9 cellular contexts compared by ENCODE assay signal in genomic region chr13:110136660-110137585, GRCh38.
DNase-seq lines count a peak whose midpoint lies in the region; ATAC-seq and TF ChIP-seq lines count a peak whose summit lies in the region.
"Had no signal": no experiment of that assay in that cellular context is flagged by ENCODE, and none has a peak within 500 bp of the region (broad histone marks: within the 10 kb centered on the region; RNA-seq: fewer than 3 reads in every experiment).

No MANE protein-coding gene starts in this region.

- no peaks in the 10 kb centered on the region for H3K4me1 Mint-ChIP-seq in MCF 10A (ENCODE audit: insufficient read depth, unreplicated experiment)
- H3K4me1 Mint-ChIP-seq in activated naive CD8-positive, alpha-beta T cell treated with anti-CD3 and anti-CD28 coated beads, Interleukin-2, amount 50 U/mL, for 24 hours: peaks cover 16% of the 10 kb centered on the region
- H3K4me1 Mint-ChIP-seq: memory B cell had no signal

- H3K27ac ChIP-seq in breast epithelium (no peak overlapping the region), layer of hippocampus (ENCODE audit: low read depth, low read length) (peak overlapping the region; percentile 52), tibial artery (peak overlapping the region; percentile 45 to 68)

- CTCF ChIA-PET in MCF 10A (lab: Yijun Ruan, JAX): interaction anchor here (0.7 to 3.1 kb wide), 7 partner anchors 9 to 1176 kb away, joined by 3 to 10 read pairs (median 4); no protein-coding TSS in a partner anchor
- CTCF ChIA-PET in GM10248 (lab: Yijun Ruan, JAX): interaction anchor here (0.8 to 2.9 kb wide), 8 partner anchors 9 to 1176 kb away, joined by 3 to 10 read pairs (median 3); no protein-coding TSS in a partner anchor

- ATAC-seq in activated naive CD8-positive, alpha-beta T cell treated with anti-CD3 and anti-CD28 coated beads, Interleukin-2, amount 50 U/mL, for 24 hours: no peak

- no peaks in the 10 kb centered on the region for H3K27me3 Mint-ChIP-seq in MCF 10A (ENCODE audit: insufficient read depth, unreplicated experiment)
- peaks cover 35% of the 10 kb centered on the region for H3K27me3 Mint-ChIP-seq in activated naive CD8-positive, alpha-beta T cell treated with anti-CD3 and anti-CD28 coated beads, Interleukin-2, amount 50 U/mL, for 24 hours

- H3K4me1 ChIP-seq in breast epithelium (no peaks in the 10 kb centered on the region), tibial artery (peaks cover 0 to 20% (median 16%) of the 10 kb centered on the region in 4 donors)

- H3K9me3 ChIP-seq in breast epithelium: no peaks in the 10 kb centered on the region
- H3K9me3 ChIP-seq in tibial artery: no peaks in the 10 kb centered on the region

- H3K36me3 Mint-ChIP-seq in MCF 10A (ENCODE audit: insufficient read depth, unreplicated experiment): no peaks in the 10 kb centered on the region
- H3K36me3 Mint-ChIP-seq in activated naive CD8-positive, alpha-beta T cell treated with anti-CD3 and anti-CD28 coated beads, Interleukin-2, amount 50 U/mL, for 24 hours (ENCODE audit: low read depth): no peaks in the 10 kb centered on the region
- H3K36me3 Mint-ChIP-seq: memory B cell had no signal

- intact Hi-C loops in MCF 10A (cut with micrococcal nuclease): loop anchor here (2.0 kb wide), 1 partner anchor 28 kb away; no protein-coding TSS in a partner anchor
- intact Hi-C loops in breast epithelium (cut with DNase I; ENCODE audit: low total_unique reads): no loop called here
- intact Hi-C loops in tibial artery (cut with DNase I; ENCODE audit: low total_unique reads): no loop called here

- DNase-seq in MCF 10A (ENCODE audit: unreplicated experiment): no peak
- no peak for DNase-seq in breast epithelium (ENCODE audit: low spot score in 2 of 2)
- DNase-seq in activated naive CD8-positive, alpha-beta T cell treated with anti-CD3 and anti-CD28 coated beads, Interleukin-2, amount 50 U/mL, for 24 hours: no peak
- no peak for DNase-seq in tibial artery
- no peak for DNase-seq in middle frontal gyrus (ENCODE audit: extremely low spot score, low spot score)
- DNase-seq in COR-L47 (lab: John Stamatoyannopoulos, UW): no peak
- no peak for DNase-seq in GM10248 (ENCODE audit: extremely low spot score)

- BruUV-seq in MCF 10A (replicated peaks; lab: Mats Ljungman, UMichigan): no TSS peak

- TF ChIP-seq CTCF in MCF 10A (IDR thresholded peaks at IDR 0.05; ENCODE audit: unreplicated experiment) (no peak), breast epithelium (IDR thresholded peaks at IDR 0.05) (no peak), tibial artery (IDR thresholded peaks at IDR 0.05) (no peak), GM10248 (IDR thresholded peaks at IDR 0.05; ENCODE audit: control extremely low read depth, extremely low read depth, low read depth, missing control alignments) (no peak)

- H3K36me3 ChIP-seq in breast epithelium (no peaks in the 10 kb centered on the region), tibial artery (no peaks in the 10 kb centered on the region)

- POLR2A ChIA-PET in MCF 10A (lab: Yijun Ruan, JAX): interaction anchor here (0.6 to 1.9 kb wide), 5 partner anchors 10 to 425 kb away, joined by 3 to 7 read pairs (median 3); no protein-coding TSS in a partner anchor
- POLR2A ChIA-PET in GM10248 (lab: Yijun Ruan, JAX): no interaction called here

- H3K27ac Mint-ChIP-seq in MCF 10A (ENCODE audit: low read depth, unreplicated experiment): peak overlapping the region; percentile 86
- H3K27ac Mint-ChIP-seq in activated naive CD8-positive, alpha-beta T cell treated with anti-CD3 and anti-CD28 coated beads, Interleukin-2, amount 50 U/mL, for 24 hours: no peak overlapping the region
- H3K27ac Mint-ChIP-seq: memory B cell had no signal

- no peaks in the 10 kb centered on the region for H3K9me3 Mint-ChIP-seq in MCF 10A (ENCODE audit: unreplicated experiment)
- H3K9me3 Mint-ChIP-seq in activated naive CD8-positive, alpha-beta T cell treated with anti-CD3 and anti-CD28 coated beads, Interleukin-2, amount 50 U/mL, for 24 hours: no peaks in the 10 kb centered on the region

- no peak for TF ChIP-seq POLR2A in breast epithelium (IDR thresholded peaks at IDR 0.05)

- no peaks in the 10 kb centered on the region for H3K27me3 ChIP-seq in breast epithelium
- no peaks in the 10 kb centered on the region for H3K27me3 ChIP-seq in layer of hippocampus (ENCODE audit: control insufficient read depth, insufficient read depth, low read length)
- no peaks in the 10 kb centered on the region for H3K27me3 ChIP-seq in tibial artery

- H3K4me3 ChIP-seq in breast epithelium (peak overlapping the region in 1 of 3 donors; percentile 66), tibial artery (no peak overlapping the region)

- peak overlapping the region; percentile 87 for H3K4me3 Mint-ChIP-seq in MCF 10A (ENCODE audit: unreplicated experiment)
- peak overlapping the region; percentile 73 for H3K4me3 Mint-ChIP-seq in activated naive CD8-positive, alpha-beta T cell treated with anti-CD3 and anti-CD28 coated beads, Interleukin-2, amount 50 U/mL, for 24 hours

Comparison
In these comparisons a context has a peak if more than half of its experiments do, and no peak if none do; other contexts are left out.
1. H3K27ac ChIP-seq: peak in layer of hippocampus (single experiment) and tibial artery (2 of 2); none in breast epithelium (0 of 2).